Comparison of ENCODE assay signal across 15 cellular contexts in genomic region chr3:126894516-126894915, GRCh38.
DNase-seq lines count a peak whose midpoint lies in the region; ATAC-seq and TF ChIP-seq lines count a peak whose summit lies in the region.
"Had no signal": no experiment of that assay in that cellular context is flagged by ENCODE, and none has a peak within 500 bp of the region (broad histone marks: within the 10 kb centered on the region; RNA-seq: fewer than 3 reads in every experiment).

No MANE protein-coding gene starts in this region.

- peaks cover 2% of the 10 kb centered on the region for H4K20me1 ChIP-seq in osteoblast (ENCODE audit: insufficient read depth, low read length)

- no peaks in the 10 kb centered on the region for H3K9me3 ChIP-seq in RWPE2 (ENCODE audit: severe bottlenecking)
- no peaks in the 10 kb centered on the region for H3K9me3 ChIP-seq in osteoblast (ENCODE audit: low read depth, low read length)
- H3K9me3 ChIP-seq: BE2C had no signal

- H3K27ac ChIP-seq in RWPE2 (ENCODE audit: poor library complexity, severe bottlenecking) = peak overlapping the region; percentile 49
- H3K27ac ChIP-seq in osteoblast (ENCODE audit: low read depth, low read length) = no peak overlapping the region

- H3K79me2 ChIP-seq in osteoblast (ENCODE audit: insufficient read depth, low read length) = no peaks in the 10 kb centered on the region

- TF ChIP-seq CTCF in RWPE2 (IDR thresholded peaks at IDR 0.05; ENCODE audit: poor library complexity, severe bottlenecking) (no peak), osteoblast (IDR thresholded peaks at IDR 0.05; ENCODE audit: extremely low read depth, low read depth, low read length) (no peak)
- TF ChIP-seq CTCF in activated CD8-positive, alpha-beta T cell treated with anti-CD3 and anti-CD28 coated beads for 36 hours (IDR thresholded peaks at IDR 0.05) = no peak

- H3K9me3 Mint-ChIP-seq in naive thymus-derived CD8-positive, alpha-beta T cell = no peaks in the 10 kb centered on the region
- H3K9me3 Mint-ChIP-seq in activated CD8-positive, alpha-beta T cell treated with anti-CD3 and anti-CD28 coated beads for 36 hours = no peaks in the 10 kb centered on the region
- H3K9me3 Mint-ChIP-seq: CD4-positive, CD25-positive, alpha-beta regulatory T cell; CD8-positive, alpha-beta memory T cell; H9 had no signal

- ATAC-seq in RWPE2 (ENCODE audit: low read depth) = no peak
- no peak for ATAC-seq in naive thymus-derived CD8-positive, alpha-beta T cell
- no peak for ATAC-seq in activated CD8-positive, alpha-beta T cell treated with anti-CD3 and anti-CD28 coated beads for 36 hours

- peaks cover 0 to 5% (median 0%) of the 10 kb centered on the region in 5 donors for H3K27me3 Mint-ChIP-seq in naive thymus-derived CD8-positive, alpha-beta T cell
- no peaks in the 10 kb centered on the region for H3K27me3 Mint-ChIP-seq in activated CD8-positive, alpha-beta T cell treated with anti-CD3 and anti-CD28 coated beads for 36 hours

- peaks cover 0 to under 1% (median 0%) of the 10 kb centered on the region in 3 donors for H3K36me3 Mint-ChIP-seq in naive thymus-derived CD8-positive, alpha-beta T cell
- H3K36me3 Mint-ChIP-seq in activated CD8-positive, alpha-beta T cell treated with anti-CD3 and anti-CD28 coated beads for 36 hours (ENCODE audit: low read depth) = no peaks in the 10 kb centered on the region

- POLR2A ChIA-PET in naive thymus-derived CD8-positive, alpha-beta T cell (lab: Charles Lee) = no interaction called here
- POLR2A ChIA-PET in activated CD8-positive, alpha-beta T cell treated with anti-CD3 and anti-CD28 coated beads for 36 hours (lab: Charles Lee) = no interaction called here

- H3K4me1 Mint-ChIP-seq in naive thymus-derived CD8-positive, alpha-beta T cell = peaks cover 0 to 11% (median 0%) of the 10 kb centered on the region in 4 donors
- no peaks in the 10 kb centered on the region for H3K4me1 Mint-ChIP-seq in activated CD8-positive, alpha-beta T cell treated with anti-CD3 and anti-CD28 coated beads for 36 hours (ENCODE audit: low read depth)

- no peak overlapping the region for H3K4me2 ChIP-seq in osteoblast (ENCODE audit: insufficient read depth, low read length)

- no peak overlapping the region for H3K4me3 ChIP-seq in RWPE2 (ENCODE audit: severe bottlenecking)
- H3K4me3 ChIP-seq in osteoblast (ENCODE audit: insufficient read depth, low read length) = no peak overlapping the region

- CTCF ChIA-PET in activated CD8-positive, alpha-beta T cell treated with anti-CD3 and anti-CD28 coated beads for 36 hours (lab: Charles Lee) = no interaction called here

- no peak overlapping the region for H3K27ac Mint-ChIP-seq in naive thymus-derived CD8-positive, alpha-beta T cell
- no peak overlapping the region for H3K27ac Mint-ChIP-seq in activated CD8-positive, alpha-beta T cell treated with anti-CD3 and anti-CD28 coated beads for 36 hours
- H3K27ac Mint-ChIP-seq: CD4-positive, CD25-positive, alpha-beta regulatory T cell had no signal

- H3K4me1 ChIP-seq in RWPE2 (ENCODE audit: insufficient read depth, poor library complexity, severe bottlenecking) (peaks cover 30% of the 10 kb centered on the region), osteoblast (ENCODE audit: insufficient read depth, low read length) (peaks cover 18% of the 10 kb centered on the region)

- no peaks in the 10 kb centered on the region for H3K27me3 ChIP-seq in RWPE2 (ENCODE audit: insufficient read depth, poor library complexity, severe bottlenecking)
- H3K27me3 ChIP-seq in osteoblast (ENCODE audit: insufficient read depth, low read length) = no peaks in the 10 kb centered on the region
- H3K27me3 ChIP-seq: BE2C had no signal

- intact Hi-C loops in activated CD8-positive, alpha-beta T cell treated with anti-CD3 and anti-CD28 coated beads for 36 hours (cut with micrococcal nuclease) = no loop called here

- H2AFZ ChIP-seq in osteoblast (ENCODE audit: low read length) = no peak overlapping the region

- H3K4me3 Mint-ChIP-seq in naive thymus-derived CD8-positive, alpha-beta T cell = no peak overlapping the region
- no peak overlapping the region for H3K4me3 Mint-ChIP-seq in activated CD8-positive, alpha-beta T cell treated with anti-CD3 and anti-CD28 coated beads for 36 hours
- H3K4me3 Mint-ChIP-seq: CD4-positive, CD25-positive, alpha-beta regulatory T cell; CD8-positive, alpha-beta memory T cell; H9 had no signal

- H3K36me3 ChIP-seq in RWPE2 (ENCODE audit: low read depth) = no peaks in the 10 kb centered on the region
- H3K36me3 ChIP-seq in osteoblast (ENCODE audit: insufficient read depth, low read length) = no peaks in the 10 kb centered on the region
- H3K36me3 ChIP-seq: BE2C had no signal

- DNase-seq in NCI-H69 (lab: John Stamatoyannopoulos, UW) (peak; percentile 29), RWPE2 (ENCODE audit: low spot score) (no peak), osteoblast (ENCODE audit: insufficient read length, low spot score, missing footprints) (peak; percentile 54), NCI-H187 treated with DMSO at 0.1 percent for 48 hours (lab: John Stamatoyannopoulos, UW) (no peak)
- no peak for DNase-seq in naive thymus-derived CD8-positive, alpha-beta T cell
- no peak for DNase-seq in activated CD8-positive, alpha-beta T cell treated with anti-CD3 and anti-CD28 coated beads for 36 hours
- DNase-seq: ACHN; BE2C; C1 segment of cervical spinal cord; CD4-positive, CD25-positive, alpha-beta regulatory T cell; CD8-positive, alpha-beta memory T cell; COR-L47; GOT3; H9; IMR-90 had no signal

Comparison
In these comparisons a context has a peak if more than half of its experiments do, and no peak if none do; other contexts are left out.
1. DNase-seq: peak in NCI-H69 (single experiment) and osteoblast (single experiment); none in RWPE2 (single experiment), NCI-H187 treated with DMSO at 0.1 percent for 48 hours (single experiment), naive thymus-derived CD8-positive, alpha-beta T cell (0 of 10) and activated CD8-positive, alpha-beta T cell treated with anti-CD3 and anti-CD28 coated beads for 36 hours (single experiment).